ENCODE assay signal across 15 cellular contexts in the genomic region with DNA sequence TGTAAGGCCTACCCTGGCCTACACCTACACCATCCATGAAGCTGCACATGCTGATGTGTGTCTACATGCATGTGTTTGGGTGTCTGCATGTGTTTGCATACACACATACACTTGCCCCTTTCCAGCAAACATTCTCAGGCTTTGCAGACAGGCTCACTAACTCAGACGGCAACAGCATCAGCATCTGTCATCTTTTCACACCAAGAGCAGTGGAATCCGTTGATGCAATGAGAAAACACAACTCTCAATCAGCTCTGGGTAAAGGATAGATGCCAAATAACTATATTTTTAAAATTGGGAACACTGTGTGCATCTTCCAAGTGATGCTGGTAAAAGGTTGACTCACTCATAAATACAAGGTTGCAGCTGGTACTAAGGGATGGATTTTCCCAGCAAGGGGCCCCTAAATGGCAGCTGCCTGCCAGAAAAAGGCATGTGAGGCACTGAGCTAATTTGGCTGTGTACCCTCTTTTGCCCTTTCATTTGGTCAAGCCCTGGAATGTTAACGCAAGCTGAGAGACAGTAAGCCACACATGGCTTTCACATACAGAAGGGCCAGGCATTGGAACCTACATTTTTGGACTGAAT.
"Had no signal": no experiment of that assay in that cellular context is flagged by ENCODE, and none has a peak within 500 bp of the region (broad histone marks: within the 10 kb centered on the region; RNA-seq: fewer than 3 reads in every experiment).

No MANE protein-coding gene starts in this region.

- ATAC-seq: activated CD8-positive, alpha-beta memory T cell treated with anti-CD3 and anti-CD28 coated beads, Interleukin-2, amount 10 ng/mL, durations not matched to agents 7 days and 5 days; activated naive CD4-positive, alpha-beta T cell treated with anti-CD3 and anti-CD28 coated beads, Interleukin-2, amount 50 U/mL, for 72 hours; left lobe of liver; right cardiac atrium; T-cell had no signal

- DNase-seq: activated CD4-positive, alpha-beta memory T cell treated with anti-CD3 and anti-CD28 coated beads for 36 hours; activated CD8-positive, alpha-beta memory T cell treated with anti-CD3 and anti-CD28 coated beads, Interleukin-2, amount 10 ng/mL, durations not matched to agents 7 days and 5 days; activated T-cell treated with anti-CD3 and anti-CD28 coated beads, Interleukin-2, amount 50 U/mL, for 1 hour; amniotic stem cell; erythroblast; midbrain; naive B cell; right cardiac atrium; SK-N-SH; T-cell; T-helper 9 cell had no signal

- H3K27ac ChIP-seq: thoracic aorta, VCaP had no signal

- H3K36me3 ChIP-seq: thoracic aorta had no signal

- H3K4me3 ChIP-seq: thoracic aorta had no signal

- H3K9me3 ChIP-seq: SK-N-SH, thoracic aorta had no signal
